Comparison of ENCODE assay signal across 8 cellular contexts in the genomic region with DNA sequence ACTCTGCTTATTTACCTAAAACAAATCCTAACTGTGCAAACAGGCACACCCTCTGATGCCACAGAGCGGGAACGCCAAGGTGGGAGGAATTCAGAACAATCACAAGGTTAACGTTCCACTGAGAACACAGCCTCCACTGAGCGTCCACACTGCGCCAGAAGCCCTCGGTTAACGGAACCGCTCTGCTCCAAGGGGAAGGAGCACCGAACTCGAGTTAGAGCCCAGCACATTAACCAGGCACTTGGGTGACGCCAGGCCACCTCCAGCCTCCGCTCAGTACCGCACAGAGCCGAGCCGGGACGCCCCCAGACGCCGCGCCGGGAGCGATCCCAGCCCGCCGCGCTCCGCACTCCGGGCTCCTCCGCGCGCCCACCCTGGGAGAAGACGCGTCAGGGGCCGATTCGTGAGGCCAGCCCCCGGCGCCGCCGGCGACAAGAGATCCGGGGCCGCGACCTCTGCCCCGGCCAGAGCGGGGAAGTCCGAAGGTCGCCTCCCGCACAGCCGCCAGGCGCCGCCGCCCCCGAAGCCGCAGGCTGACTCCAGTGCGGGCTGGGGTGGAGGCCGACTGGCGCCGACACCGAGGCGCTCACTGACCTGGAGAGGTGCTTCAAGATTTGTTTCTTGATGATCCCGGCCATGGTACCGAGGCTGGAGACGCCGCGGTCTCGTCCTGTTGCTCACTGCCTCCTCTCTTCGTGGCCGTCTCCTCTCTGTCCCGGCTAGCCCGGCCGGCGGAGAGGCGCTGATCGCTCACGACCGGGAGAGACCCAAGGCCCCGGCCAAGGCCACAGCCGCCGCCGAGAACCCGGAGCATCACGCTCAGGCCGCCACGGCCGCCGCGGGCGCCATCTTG. TPM values are rescaled to one million over a fixed set of nuclear protein-coding genes. Genes with fewer than 3 reads are reported as not detected.
A peak's percentile ranks its signal among the peaks of the same experiment; 100 is the strongest.
DNase-seq lines count a peak whose midpoint lies in the region; ATAC-seq and TF ChIP-seq lines count a peak whose summit lies in the region.

No MANE protein-coding gene starts in this region.

- POLR2A ChIA-PET in HEK293T (lab: Yijun Ruan, JAX): no interaction called here

- TF ChIP-seq POLR2A in right lobe of liver (IDR thresholded peaks at IDR 0.05): peak; percentile 69

- CTCF ChIA-PET in HEK293T (lab: Yijun Ruan, JAX): no interaction called here

- no peaks in the 10 kb centered on the region for H3K9me3 ChIP-seq in WERI-Rb-1 (ENCODE audit: severe bottlenecking)
- no peaks in the 10 kb centered on the region for H3K9me3 ChIP-seq in right lobe of liver

- H3K27me3 ChIP-seq in WERI-Rb-1 (ENCODE audit: insufficient read depth, low read depth, severe bottlenecking): no peaks in the 10 kb centered on the region
- no peaks in the 10 kb centered on the region for H3K27me3 ChIP-seq in right lobe of liver

- peak; percentile 28 for DNase-seq in DMS153 treated with DMSO at 0.1 percent for 48 hours (lab: John Stamatoyannopoulos, UW; ENCODE audit: unreplicated experiment)
- no peak for DNase-seq in DMS153 (lab: John Stamatoyannopoulos, UW)
- DNase-seq in HEK293T (ENCODE audit: extremely low spot score): peak; percentile 38
- peak; percentile 49 for DNase-seq in MV-4-11 (lab: John Stamatoyannopoulos, UW)
- peak; percentile 39 for DNase-seq in WERI-Rb-1
- peak; percentile 20 for DNase-seq in cortex of kidney (lab: John Stamatoyannopoulos, UW)
- DNase-seq in right lobe of liver: peak; percentile 66 to 86 (median 84)
- DNase-seq in stimulated activated CD4-positive, alpha-beta T cell treated with anti-CD3 and anti-CD28 coated beads, TNF-alpha, amount 100 ng/mL, for 4 hours (ENCODE audit: low read depth in 3 of 3): peak; percentile 13 to 26 (median 14)

- ATAC-seq in right lobe of liver: peak; percentile 70 to 85 (median 82)

- intact Hi-C loops in right lobe of liver (cut with DNase I): no loop called here

- H3K4me3 ChIP-seq in WERI-Rb-1 (ENCODE audit: low read depth, low read length) (peak overlapping the region; percentile 87), right lobe of liver (peak overlapping the region; percentile 94 to 96 (median 95))

- WGBS in right lobe of liver (ENCODE audit: insufficient coverage, low coverage, low lambda C conversion rate, missing lambda C conversion rate): 4% methylated on average over 3 of the region's 86 CpGs

- H3K36me3 ChIP-seq in WERI-Rb-1 (peaks cover 4% of the 10 kb centered on the region), right lobe of liver (no peaks in the 10 kb centered on the region)

- peak overlapping the region; percentile 99 for H3K27ac ChIP-seq in WERI-Rb-1
- H3K27ac ChIP-seq in right lobe of liver: peak overlapping the region; percentile 93 to 96 (median 94)

- peaks cover 0 to 59% (median 9%) of the 10 kb centered on the region in 4 donors for H3K4me1 ChIP-seq in right lobe of liver

- TF ChIP-seq CTCF in WERI-Rb-1 (IDR thresholded peaks at IDR 0.05; ENCODE audit: low read depth, low read length): no peak
- no peak for TF ChIP-seq CTCF in right lobe of liver (IDR thresholded peaks at IDR 0.05)

TF ChIP-seq in HEK293T, 16 proteins besides CTCF, POLR2A, EP300 and RAD21:
- TF ChIP-seq BHLHE40 (IDR thresholded peaks at IDR 0.05; ENCODE audit: borderline replicate concordance) (no peak), ZNF384 (IDR thresholded peaks at IDR 0.05) (no peak), NFRKB (IDR thresholded peaks at IDR 0.05) (no peak; the same call in 1 of the 2 replicates), FOXM1 (IDR thresholded peaks at IDR 0.05; ENCODE audit: borderline replicate concordance) (no peak), SP1 (IDR thresholded peaks at IDR 0.05) (no peak), SUZ12 (IDR thresholded peaks at IDR 0.05) (no peak), CTBP1 (IDR thresholded peaks at IDR 0.05; ENCODE audit: borderline replicate concordance) (no peak), ARNT (IDR thresholded peaks at IDR 0.05) (no peak), TARDBP (IDR thresholded peaks at IDR 0.05) (no peak), FOXK2 (IDR thresholded peaks at IDR 0.05) (no peak)

RNA-seq across cellular contexts. Expression of a gene that starts 0.5 kb away (rescaled TPM):
- 10 to 100 TPM; 26.1 to 34.5 (median 29.8) TPM for total RNA-seq in right lobe of liver

RNA-seq across cellular contexts. Expression of a gene that starts 58.4 kb away (rescaled TPM):
- total RNA-seq in right lobe of liver: 10 to 100 TPM in 4 of 6 experiments, 1 to 10 TPM in 2; 5.7 to 16.0 (median 13.1) TPM
